22 cellular contexts compared by ENCODE assay signal in genomic region chr1:30851286-30851685, GRCh38. TPM values are rescaled to one million over a fixed set of nuclear protein-coding genes. Genes with fewer than 3 reads are reported as not detected.
"Had no signal": no experiment of that assay in that cellular context is flagged by ENCODE, and none has a peak within 500 bp of the region (broad histone marks: within the 10 kb centered on the region; RNA-seq: fewer than 3 reads in every experiment).

No MANE protein-coding gene starts in this region.

- H3K9me3 ChIP-seq: ascending aorta had no signal

- H3K36me3 ChIP-seq: ascending aorta had no signal

- H3K27me3 ChIP-seq: ascending aorta, dorsolateral prefrontal cortex had no signal

- ATAC-seq: activated CD4-positive, alpha-beta T cell treated with anti-CD3 and anti-CD28 coated beads for 36 hours; activated CD8-positive, alpha-beta memory T cell treated with anti-CD3 and anti-CD28 coated beads, Interleukin-2, amount 10 ng/mL, durations not matched to agents 7 days and 5 days; activated CD8-positive, alpha-beta T cell treated with anti-CD3 and anti-CD28 coated beads, Interleukin-2, amount 10 ng/mL, durations not matched to agents 7 days and 5 days; activated naive CD4-positive, alpha-beta T cell treated with anti-CD3 and anti-CD28 coated beads, Interleukin-2, amount 50 U/mL, for 72 hours; activated T-cell treated with anti-CD3 and anti-CD28 coated beads, Interleukin-2, amount 50 U/mL, for 72 hours had no signal

- DNase-seq: activated CD4-positive, alpha-beta memory T cell treated with anti-CD3 and anti-CD28 coated beads for 36 hours; activated CD4-positive, alpha-beta T cell treated with anti-CD3 and anti-CD28 coated beads for 36 hours; activated CD4-positive, alpha-beta T cell treated with anti-CD3 and anti-CD28 coated beads, Interleukin-2, amount 10 ng/mL, durations not matched to agents 24 days and 14 days; activated CD4-positive, CD25-positive, alpha-beta regulatory T cell; activated CD4-positive, CD25-positive, alpha-beta regulatory T cell treated with anti-CD3 and anti-CD28 coated beads, Interleukin-2, amount 50 U/mL, for 72 hours; activated CD8-positive, alpha-beta memory T cell treated with anti-CD3 and anti-CD28 coated beads, Interleukin-2, amount 10 ng/mL, durations not matched to agents 7 days and 5 days; activated CD8-positive, alpha-beta memory T cell treated with anti-CD3 and anti-CD28 coated beads, Interleukin-2, amount 50 U/mL, for 4 hours; activated CD8-positive, alpha-beta T cell treated with anti-CD3 and anti-CD28 coated beads, Interleukin-2, amount 10 ng/mL, durations not matched to agents 7 days and 5 days; activated gamma-delta T cell; activated naive CD4-positive, alpha-beta T cell; activated naive CD4-positive, alpha-beta T cell treated with anti-CD3 and anti-CD28 coated beads, Interleukin-2, amount 10 ng/mL, durations not matched to agents 7 days and 5 days; activated naive CD8-positive, alpha-beta T cell treated with anti-CD3 and anti-CD28 coated beads, Interleukin-2, amount 10 ng/mL, durations not matched to agents 7 days and 5 days; activated T-cell treated with anti-CD3 and anti-CD28 coated beads, Interleukin-2, amount 50 U/mL, for 1 hour; activated T-cell treated with anti-CD3 and anti-CD28 coated beads, Interleukin-2, amount 50 U/mL, for 72 hours; dorsolateral prefrontal cortex; effector memory CD4-positive, alpha-beta T cell; endodermal cell; glutamatergic neuron; T-helper 2 cell had no signal

- H3K4me3 ChIP-seq: ascending aorta, coronary artery, dorsolateral prefrontal cortex had no signal

- H3K27ac ChIP-seq: ascending aorta, coronary artery had no signal

RNA-seq across cellular contexts. Expression of gene SDC3, which starts 57.3 kb away (rescaled TPM):
- total RNA-seq: activated CD8-positive, alpha-beta memory T cell treated with anti-CD3 and anti-CD28 coated beads, Interleukin-2, amount 10 ng/mL, durations not matched to agents 7 days and 5 days; activated CD8-positive, alpha-beta T cell treated with anti-CD3 and anti-CD28 coated beads, Interleukin-2, amount 10 ng/mL, durations not matched to agents 7 days and 5 days had no signal
